ENCODE assay signal across 8 cellular contexts in the genomic region with DNA sequence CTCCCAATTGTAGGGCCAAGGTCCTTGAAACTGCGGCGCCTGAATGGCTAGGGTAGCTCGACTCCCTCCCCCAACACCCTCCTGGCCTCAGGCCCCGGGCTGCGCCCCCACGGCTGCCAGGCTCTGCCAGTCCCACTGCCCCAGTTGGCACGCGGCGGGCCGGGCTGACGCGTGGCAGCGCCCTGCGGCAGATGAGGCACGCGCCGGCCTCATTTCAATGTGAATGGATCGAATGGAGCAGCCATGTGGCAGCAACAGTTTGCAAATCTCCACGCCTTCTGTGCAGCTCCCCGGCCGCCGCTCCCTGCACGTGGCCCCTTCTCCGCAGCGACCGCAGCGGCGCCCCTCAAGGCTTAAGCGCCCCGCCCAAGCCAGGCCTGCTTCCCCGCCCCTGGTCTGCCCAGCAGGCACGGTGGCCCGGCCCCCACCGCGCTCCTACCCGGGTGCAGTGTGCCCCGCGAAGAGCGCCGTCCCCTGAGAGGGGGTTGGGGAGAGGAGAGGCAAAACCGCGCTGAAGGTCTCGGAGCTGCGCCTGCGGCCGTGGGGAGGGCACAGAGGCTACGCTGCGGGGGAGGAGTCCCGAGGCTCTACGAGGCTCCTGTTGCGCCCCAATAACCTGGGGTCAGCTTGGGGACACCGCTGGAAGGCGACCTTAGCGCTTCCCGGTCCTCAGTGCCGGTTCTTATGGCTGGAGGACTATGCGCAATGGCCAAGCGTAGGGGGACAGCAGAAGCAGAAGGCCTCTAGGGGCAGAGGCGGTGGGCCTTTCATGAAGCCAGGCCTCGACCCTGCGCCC. TPM values are rescaled to one million over a fixed set of nuclear protein-coding genes. Genes with fewer than 3 reads are reported as not detected.
A peak's percentile ranks its signal among the peaks of the same experiment; 100 is the strongest.
DNase-seq lines count a peak whose midpoint lies in the region; ATAC-seq and TF ChIP-seq lines count a peak whose summit lies in the region.

No MANE protein-coding gene starts in this region.

- no peaks in the 10 kb centered on the region for H3K36me3 ChIP-seq in CD4-positive, alpha-beta memory T cell (ENCODE audit: insufficient read depth, low read length)

- H3K9me3 Mint-ChIP-seq in CD4-positive, alpha-beta memory T cell: no peaks in the 10 kb centered on the region
- no peaks in the 10 kb centered on the region for H3K9me3 Mint-ChIP-seq in activated CD4-positive, alpha-beta T cell treated with anti-CD3 and anti-CD28 coated beads, Interleukin-2, amount 10 ng/mL, durations not matched to agents 7 days and 5 days

- ATAC-seq in GM21381 (IDR thresholded peaks at IDR 0.05; ENCODE audit: unreplicated experiment): no peak

- no peaks in the 10 kb centered on the region for H3K36me3 Mint-ChIP-seq in CD4-positive, alpha-beta memory T cell
- no peaks in the 10 kb centered on the region for H3K36me3 Mint-ChIP-seq in activated CD4-positive, alpha-beta T cell treated with anti-CD3 and anti-CD28 coated beads, Interleukin-2, amount 10 ng/mL, durations not matched to agents 7 days and 5 days (ENCODE audit: low read depth)

- no peak overlapping the region for H3K27ac Mint-ChIP-seq in CD4-positive, alpha-beta memory T cell
- H3K27ac Mint-ChIP-seq in activated CD4-positive, alpha-beta T cell treated with anti-CD3 and anti-CD28 coated beads, Interleukin-2, amount 10 ng/mL, durations not matched to agents 7 days and 5 days: no peak overlapping the region

- intact Hi-C loops in CD4-positive, alpha-beta memory T cell (cut with micrococcal nuclease): no loop called here

- peaks cover 30 to 36% of the 10 kb centered on the region in 2 donors for H3K27me3 Mint-ChIP-seq in CD4-positive, alpha-beta memory T cell
- H3K27me3 Mint-ChIP-seq in activated CD4-positive, alpha-beta T cell treated with anti-CD3 and anti-CD28 coated beads, Interleukin-2, amount 10 ng/mL, durations not matched to agents 7 days and 5 days: peaks cover 72% of the 10 kb centered on the region

- POLR2A ChIA-PET in CD4-positive, alpha-beta memory T cell (lab: Charles Lee; ENCODE audit: partially characterized antibody): interaction anchor here (0.8 to 1.5 kb wide), 2 partner anchors 15 to 190 kb away, joined by 3 read pairs; a partner anchor contains a TSS
- POLR2A ChIA-PET in activated CD4-positive, alpha-beta T cell treated with anti-CD3 and anti-CD28 coated beads, Interleukin-2, amount 10 ng/mL, durations not matched to agents 7 days and 5 days (lab: Charles Lee): no interaction called here

- no peaks in the 10 kb centered on the region for H3K9me3 ChIP-seq in CD4-positive, alpha-beta memory T cell (ENCODE audit: control insufficient read depth in 1 of 2, low read length in 2 of 2)

- H3K4me3 ChIP-seq in CD4-positive, alpha-beta memory T cell (ENCODE audit: low read length in 2 of 2): peak overlapping the region in 1 of 2 donors; percentile 28
- peak overlapping the region; percentile 20 for H3K4me3 ChIP-seq in choroid plexus epithelial cell (ENCODE audit: low read depth, low read length)

- H3K27ac ChIP-seq in CD4-positive, alpha-beta memory T cell (ENCODE audit: low read depth, low read length): no peak overlapping the region

- peaks cover 21 to 50% (median 30%) of the 10 kb centered on the region in 4 donors for H3K4me1 Mint-ChIP-seq in CD4-positive, alpha-beta memory T cell
- peaks cover 39% of the 10 kb centered on the region for H3K4me1 Mint-ChIP-seq in activated CD4-positive, alpha-beta T cell treated with anti-CD3 and anti-CD28 coated beads, Interleukin-2, amount 10 ng/mL, durations not matched to agents 7 days and 5 days

- no peak for TF ChIP-seq CTCF in choroid plexus epithelial cell (conservative IDR thresholded peaks at IDR 0.05; ENCODE audit: low read depth, low read length)

- H3K27me3 ChIP-seq in CD4-positive, alpha-beta memory T cell (ENCODE audit: insufficient read depth, low read length): peaks cover 27% of the 10 kb centered on the region

- no peak for DNase-seq in CD4-positive, alpha-beta memory T cell
- DNase-seq in MV-4-11 (lab: John Stamatoyannopoulos, UW): peak; percentile 28
- no peak for DNase-seq in choroid plexus epithelial cell (ENCODE audit: low read depth)
- DNase-seq in myocyte (ENCODE audit: low read depth): peak; percentile 66
- no peak for DNase-seq in NOMO-1 treated with DMSO at 0.1 percent for 48 hours (lab: John Stamatoyannopoulos, UW; ENCODE audit: unreplicated experiment)
- DNase-seq in activated CD4-positive, alpha-beta T cell treated with anti-CD3 and anti-CD28 coated beads, Interleukin-2, amount 10 ng/mL, durations not matched to agents 7 days and 5 days: no peak
- no peak for DNase-seq in NCI-H128 (lab: John Stamatoyannopoulos, UW; ENCODE audit: unreplicated experiment)

- peaks cover 50% of the 10 kb centered on the region for H3K4me1 ChIP-seq in CD4-positive, alpha-beta memory T cell (ENCODE audit: insufficient read depth, low read length)

- H3K4me3 Mint-ChIP-seq in CD4-positive, alpha-beta memory T cell: peak overlapping the region in 7 of 8 donors; percentile 6 to 87 (median 52)
- H3K4me3 Mint-ChIP-seq in activated CD4-positive, alpha-beta T cell treated with anti-CD3 and anti-CD28 coated beads, Interleukin-2, amount 10 ng/mL, durations not matched to agents 7 days and 5 days: no peak overlapping the region

- CTCF ChIA-PET in CD4-positive, alpha-beta memory T cell (lab: Charles Lee; ENCODE audit: partially characterized antibody): interaction anchor here (1.6 kb wide), 1 partner anchor 20 kb away, joined by 5 read pairs; no protein-coding TSS in a partner anchor
- CTCF ChIA-PET in activated CD4-positive, alpha-beta T cell treated with anti-CD3 and anti-CD28 coated beads, Interleukin-2, amount 10 ng/mL, durations not matched to agents 7 days and 5 days (lab: Charles Lee): interaction anchor here (0.6 to 3.5 kb wide), 2 partner anchors 15 to 297 kb away, joined by 5 to 12 read pairs; no protein-coding TSS in a partner anchor

RNA-seq across cellular contexts. Expression of a gene that starts 3.1 kb away (rescaled TPM):
- total RNA-seq in CD4-positive, alpha-beta memory T cell: not detected
- not detected for polyA plus RNA-seq in CD4-positive, alpha-beta memory T cell
- 0.13 TPM in 1 of 2 replicates, not detected in the other for total RNA-seq in myocyte
- polyA plus RNA-seq in myocyte (2012): 0.08 TPM
- total RNA-seq in activated CD4-positive, alpha-beta T cell treated with anti-CD3 and anti-CD28 coated beads, Interleukin-2, amount 10 ng/mL, durations not matched to agents 7 days and 5 days: not detected

RNA-seq across cellular contexts. Expression of a gene that starts 27.2 kb away (rescaled TPM):
- 1 to 10 TPM; 1.2 TPM for total RNA-seq in CD4-positive, alpha-beta memory T cell
- polyA plus RNA-seq in CD4-positive, alpha-beta memory T cell: under 1 TPM; 0.24 to 0.43 TPM
- total RNA-seq in myocyte: 5.5 and 10.4 TPM in 2 replicates
- polyA plus RNA-seq in myocyte (2012): 64.2 TPM
- total RNA-seq in activated CD4-positive, alpha-beta T cell treated with anti-CD3 and anti-CD28 coated beads, Interleukin-2, amount 10 ng/mL, durations not matched to agents 7 days and 5 days: 1 to 10 TPM; 4.7 to 6.7 TPM

RNA-seq across cellular contexts. Expression of a gene that starts 31.8 kb away (rescaled TPM):
- 10 to 100 TPM; 18.4 to 20.3 TPM for total RNA-seq in CD4-positive, alpha-beta memory T cell
- polyA plus RNA-seq in CD4-positive, alpha-beta memory T cell: 10 to 100 TPM; 14.6 to 21.6 TPM
- 34.4 and 43.3 TPM in 2 replicates for total RNA-seq in myocyte
- 29.8 TPM for polyA plus RNA-seq in myocyte (2012)
- 10 to 100 TPM; 16.2 to 16.6 TPM for total RNA-seq in activated CD4-positive, alpha-beta T cell treated with anti-CD3 and anti-CD28 coated beads, Interleukin-2, amount 10 ng/mL, durations not matched to agents 7 days and 5 days

RNA-seq across cellular contexts. Expression of a gene that starts 52.0 kb away (rescaled TPM):
- total RNA-seq in CD4-positive, alpha-beta memory T cell: not detected
- not detected for polyA plus RNA-seq in CD4-positive, alpha-beta memory T cell
- 0.10 TPM in 1 of 2 replicates, not detected in the other for total RNA-seq in myocyte
- 0.06 TPM for polyA plus RNA-seq in myocyte (2012)
- not detected for total RNA-seq in activated CD4-positive, alpha-beta T cell treated with anti-CD3 and anti-CD28 coated beads, Interleukin-2, amount 10 ng/mL, durations not matched to agents 7 days and 5 days

Comparison
In these comparisons a context has a peak if more than half of its experiments do, and no peak if none do; other contexts are left out.
1. DNase-seq: peak in MV-4-11 (single experiment) and myocyte (single experiment); none in CD4-positive, alpha-beta memory T cell (0 of 5), choroid plexus epithelial cell (single experiment), NOMO-1 treated with DMSO at 0.1 percent for 48 hours (single experiment), activated CD4-positive, alpha-beta T cell treated with anti-CD3 and anti-CD28 coated beads, Interleukin-2, amount 10 ng/mL, durations not matched to agents 7 days and 5 days (single experiment) and NCI-H128 (single experiment).